ENCODE assay signal across 13 cellular contexts in the genomic region with DNA sequence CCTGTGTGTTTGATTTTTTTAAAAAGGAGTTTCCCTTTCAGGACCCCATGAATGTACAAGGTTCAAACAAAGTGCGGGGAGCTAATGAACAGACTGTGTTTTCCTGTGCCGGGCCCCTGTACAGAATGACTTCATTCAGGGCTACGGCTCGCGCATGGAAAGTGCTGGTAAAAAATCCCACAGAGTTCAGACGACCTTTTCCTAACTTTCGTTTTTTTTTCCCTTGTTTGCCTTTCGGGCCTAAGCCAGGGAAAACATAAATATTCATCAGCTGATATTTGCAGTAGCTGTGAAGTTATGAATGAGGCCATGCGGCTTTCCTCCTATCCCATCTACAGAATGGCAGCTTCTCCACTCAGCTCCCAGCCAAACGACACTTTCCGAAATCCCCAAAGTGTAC.
"Had no signal": no experiment of that assay in that cellular context is flagged by ENCODE, and none has a peak within 500 bp of the region (broad histone marks: within the 10 kb centered on the region; RNA-seq: fewer than 3 reads in every experiment).

No MANE protein-coding gene starts in this region.

- H3K4me1 ChIP-seq: vagina had no signal

- H3K27me3 ChIP-seq: cardiac muscle cell, tibial artery, vagina had no signal

- H3K4me3 ChIP-seq: cardiac muscle cell, coronary artery, skin epidermis, tibial artery, vagina had no signal

- H3K9me3 ChIP-seq: tibial artery, vagina had no signal

- H3K27me3 Mint-ChIP-seq: activated T-cell treated with anti-CD3 and anti-CD28 coated beads, Interleukin-2, amount 50 U/mL, for 24 hours had no signal

- DNase-seq: activated CD4-positive, alpha-beta T cell treated with anti-CD3 and anti-CD28 coated beads, Interleukin-2, amount 50 U/mL, for 4 hours; activated CD8-positive, alpha-beta memory T cell treated with anti-CD3 and anti-CD28 coated beads, Interleukin-2, amount 10 ng/mL, durations not matched to agents 7 days and 5 days; activated effector memory CD4-positive, alpha-beta T cell treated with anti-CD3 and anti-CD28 coated beads, Interleukin-2, amount 50 U/mL, for 16 hours; activated naive CD8-positive, alpha-beta T cell treated with anti-CD3 and anti-CD28 coated beads for 36 hours; activated T-cell treated with anti-CD3 and anti-CD28 coated beads, Interleukin-2, amount 50 U/mL, for 24 hours; effector memory CD8-positive, alpha-beta T cell; natural killer cell; tibial artery had no signal

- H3K4me3 Mint-ChIP-seq: activated CD8-positive, alpha-beta memory T cell treated with anti-CD3 and anti-CD28 coated beads, Interleukin-2, amount 10 ng/mL, durations not matched to agents 7 days and 5 days; activated naive CD8-positive, alpha-beta T cell treated with anti-CD3 and anti-CD28 coated beads for 36 hours; activated T-cell treated with anti-CD3 and anti-CD28 coated beads, Interleukin-2, amount 50 U/mL, for 24 hours; effector memory CD8-positive, alpha-beta T cell; natural killer cell had no signal

- H3K27ac Mint-ChIP-seq: activated CD8-positive, alpha-beta memory T cell treated with anti-CD3 and anti-CD28 coated beads, Interleukin-2, amount 10 ng/mL, durations not matched to agents 7 days and 5 days; activated naive CD8-positive, alpha-beta T cell treated with anti-CD3 and anti-CD28 coated beads for 36 hours; activated T-cell treated with anti-CD3 and anti-CD28 coated beads, Interleukin-2, amount 50 U/mL, for 24 hours; effector memory CD8-positive, alpha-beta T cell; natural killer cell had no signal

- H3K4me1 Mint-ChIP-seq: activated CD8-positive, alpha-beta memory T cell treated with anti-CD3 and anti-CD28 coated beads, Interleukin-2, amount 10 ng/mL, durations not matched to agents 7 days and 5 days; activated naive CD8-positive, alpha-beta T cell treated with anti-CD3 and anti-CD28 coated beads for 36 hours; natural killer cell had no signal

- H3K9me3 Mint-ChIP-seq: activated T-cell treated with anti-CD3 and anti-CD28 coated beads, Interleukin-2, amount 50 U/mL, for 24 hours; effector memory CD8-positive, alpha-beta T cell; natural killer cell had no signal

- ATAC-seq: activated CD4-positive, CD25-positive, alpha-beta regulatory T cell treated with anti-CD3 and anti-CD28 coated beads, Interleukin-2, amount 50 U/mL, for 24 hours; activated CD8-positive, alpha-beta memory T cell treated with anti-CD3 and anti-CD28 coated beads, Interleukin-2, amount 10 ng/mL, durations not matched to agents 7 days and 5 days; effector memory CD8-positive, alpha-beta T cell; natural killer cell had no signal

- H3K36me3 ChIP-seq: cardiac muscle cell, tibial artery, vagina had no signal

- H3K27ac ChIP-seq: cardiac muscle cell, coronary artery, skin epidermis, tibial artery, vagina had no signal

- H3K36me3 Mint-ChIP-seq: activated CD8-positive, alpha-beta memory T cell treated with anti-CD3 and anti-CD28 coated beads, Interleukin-2, amount 10 ng/mL, durations not matched to agents 7 days and 5 days; activated naive CD8-positive, alpha-beta T cell treated with anti-CD3 and anti-CD28 coated beads for 36 hours; natural killer cell had no signal
